In genomic region chr1:23483327-23484252, GRCh38 we compare ENCODE assay signal across 8 cellular contexts. TPM values are rescaled to one million over a fixed set of nuclear protein-coding genes. Genes with fewer than 3 reads are reported as not detected.
A peak's percentile ranks its signal among the peaks of the same experiment; 100 is the strongest.
DNase-seq lines count a peak whose midpoint lies in the region; ATAC-seq, FAIRE-seq and TF ChIP-seq lines count a peak whose summit lies in the region.

Gene ASAP3 (minus strand): TSS chr1:23484179. CDS start chr1:23484133, 46 bp downstream.

- BruUV-seq in HepG2 (replicated peaks; lab: Mats Ljungman, UMichigan) = no TSS peak

- ATAC-seq in HepG2 = peak; percentile 77

- no peak for TF ChIP-seq EP300 in HepG2 (IDR thresholded peaks at IDR 0.05; ENCODE audit: low read depth in 2 of 2, low read length in 2 of 2)
- no peak for TF ChIP-seq EP300 in HepG2 (CRISPR knock-in tag; IDR thresholded peaks at IDR 0.05; ENCODE audit: borderline replicate concordance)

- H3K27me3 ChIP-seq in HepG2 (ENCODE audit: control insufficient read depth in 1 of 2, insufficient read depth in 2 of 2, low read length in 2 of 2) (peaks cover 0 to 1% of the 10 kb centered on the region in 2 experiments; a peak in 1 of 5 replicates), subcutaneous abdominal adipose tissue (ENCODE audit: control insufficient read depth in 5 of 5, insufficient read depth in 4 of 5, low read length in 5 of 5) (no peaks in the 10 kb centered on the region)

- peak; percentile 18 to 25 for DNase-seq in stimulated activated CD4-positive, alpha-beta T cell treated with anti-CD3 and anti-CD28 coated beads, Interleukin-2, amount 100 ng/mL, for 24 hours
- DNase-seq in stimulated activated CD4-positive, alpha-beta T cell treated with anti-CD3 and anti-CD28 coated beads, Interleukin-12 subunit alpha, Interleukin-12 subunit beta, amount 100 ng/mL, for 4 hours = no peak
- peak; percentile 42 for DNase-seq in choroid plexus epithelial cell (ENCODE audit: low read depth)
- DNase-seq in HepG2 (ENCODE audit: low spot score) = peak; percentile 17
- DNase-seq in MV-4-11 (lab: John Stamatoyannopoulos, UW) = no peak
- DNase-seq in cerebellar nuclear complex (lab: John Stamatoyannopoulos, UW) = no peak

- H3K36me3 ChIP-seq in HepG2 (replicated peaks in 1 of 2; ENCODE audit: control insufficient read depth in 1 of 2, insufficient read depth in 2 of 2, low read length in 2 of 2) = no peaks in the 10 kb centered on the region; a peak in 1 of 5 replicates
- no peaks in the 10 kb centered on the region for H3K36me3 ChIP-seq in subcutaneous abdominal adipose tissue (ENCODE audit: control insufficient read depth in 5 of 5, insufficient read depth in 5 of 5, low read length in 5 of 5)

- H3K4me1 ChIP-seq in HepG2 (ENCODE audit: insufficient read depth, low read length) (peaks cover 72% of the 10 kb centered on the region), subcutaneous abdominal adipose tissue (ENCODE audit: control insufficient read depth in 5 of 5, insufficient read depth in 5 of 5, low read length in 5 of 5) (peaks cover 3 to 45% (median 33%) of the 10 kb centered on the region in 5 donors)

- TF ChIP-seq CTCF in choroid plexus epithelial cell (conservative IDR thresholded peaks at IDR 0.05; ENCODE audit: low read depth, low read length) (no peak), HepG2 (CRISPR knock-in tag; IDR thresholded peaks at IDR 0.05) (peak; percentile 29)

- H3K9ac ChIP-seq in HepG2 (ENCODE audit: insufficient read depth, low read depth, low read length) = peak within 1 kb of the TSS; percentile 75
- peak within 1 kb of the TSS; percentile 1 to 86 (median 52) for H3K9ac ChIP-seq in subcutaneous abdominal adipose tissue (ENCODE audit: low read length in 5 of 5)

- H3K27ac ChIP-seq in HepG2 (ENCODE audit: extremely low read length, insufficient read depth, low read length) (peak within 1 kb of the TSS; percentile 68), subcutaneous abdominal adipose tissue (ENCODE audit: low read depth, low read length) (peak within 1 kb of the TSS; percentile 62)

- peak within 1 kb of the TSS; percentile 62 for H3K4me3 ChIP-seq in choroid plexus epithelial cell (ENCODE audit: low read depth, low read length)
- peak within 1 kb of the TSS; percentile 75 to 86 (median 86) for H3K4me3 ChIP-seq in HepG2 (replicated peaks in 1 of 3; ENCODE audit: insufficient read depth in 1 of 3, low read depth in 2 of 3, low read length in 3 of 3)
- peak within 1 kb of the TSS; percentile 74 to 87 (median 84) for H3K4me3 ChIP-seq in subcutaneous abdominal adipose tissue (ENCODE audit: low read depth in 1 of 5, low read length in 5 of 5)

- H4K20me1 ChIP-seq in HepG2 (ENCODE audit: insufficient read depth, low read length) = no peaks in the 10 kb centered on the region

- no peak for FAIRE-seq in HepG2 (lab: Jason Lieb, UNC)

- CTCF ChIA-PET in HepG2 (lab: Yijun Ruan, JAX; ENCODE audit: low intra/inter-chr PET ratio, low total read pairs) = no interaction called here

- TF ChIP-seq POLR2A in Raji (IDR thresholded peaks at IDR 0.05; ENCODE audit: insufficient read depth, low read depth, low read length) (peak; percentile 82), HepG2 (IDR thresholded peaks at IDR 0.05; ENCODE audit: insufficient read depth in 1 of 2, low read depth in 2 of 2, low read length in 2 of 2) (peak; percentile 61 to 81)

- WGBS in HepG2 (ENCODE audit: low lambda C conversion rate) = 2% methylated on average over 11 of the region's 84 CpGs

- H3K4me2 ChIP-seq in HepG2 (ENCODE audit: low read depth, low read length) = peak within 1 kb of the TSS; percentile 94

- in situ Hi-C loops in HepG2 (cut with HindIII; ENCODE audit: extremely low pct_ligation_motif_present, low pct_unique_long_range_greater_than_20kb) = no loop called here

- H2AFZ ChIP-seq in HepG2 (ENCODE audit: low read length) = peak within 1 kb of the TSS; percentile 31

- intact Hi-C loops in HepG2 (cut with micrococcal nuclease; ENCODE audit: unreplicated experiment) = loop anchor here (5.0 kb wide), 1 partner anchor 154 kb away; no protein-coding TSS in a partner anchor

- H3K9me3 ChIP-seq in HepG2 (ENCODE audit: low read length) (no peaks in the 10 kb centered on the region), subcutaneous abdominal adipose tissue (ENCODE audit: control insufficient read depth in 5 of 5, low read length in 5 of 5) (no peaks in the 10 kb centered on the region)

- POLR2A ChIA-PET in HepG2 (lab: Yijun Ruan, JAX) = interaction anchor here (0.9 to 3.7 kb wide), 10 partner anchors 9 to 208 kb away, joined by 3 to 24 read pairs (median 5); partner anchors contain the start of genes HNRNPR, RPL11 and TCEA3

- H3K79me2 ChIP-seq in HepG2 (ENCODE audit: insufficient read depth, low read length) = peaks cover 39% of the 10 kb centered on the region

- TF ChIP-seq RAD21 in HepG2 (CRISPR knock-in tag; IDR thresholded peaks at IDR 0.05) = peak; percentile 34; the same call in 1 of the 2 replicates

TF ChIP-seq in HepG2, 621 proteins besides CTCF, POLR2A, EP300 and RAD21 (continues in another document):
- TF ChIP-seq ZNF557 (CRISPR knock-in tag; IDR thresholded peaks at IDR 0.05) (no peak), SNRNP70 (IDR thresholded peaks at IDR 0.05; ENCODE audit: low read depth, low read length) (no peak), KMT2B (CRISPR knock-in tag; IDR thresholded peaks at IDR 0.05) (no peak), FOXA1 (IDR thresholded peaks at IDR 0.05) (no peak), FOXA1 (CRISPR knock-in tag; IDR thresholded peaks at IDR 0.05) (0 out of 2 replicates have a peak, but pooled peaks have one; percentile 9), NR2F6 (IDR thresholded peaks at IDR 0.05) (peak; percentile 43; the same call in 1 of the 2 replicates), NR2F6 (CRISPR knock-in tag; IDR thresholded peaks at IDR 0.05) (peak; percentile 16; the same call in 1 of the 2 replicates), POGZ (CRISPR knock-in tag; IDR thresholded peaks at IDR 0.05) (0 out of 2 replicates have a peak, but pooled peaks have one; percentile 31), SNAPC4 (CRISPR knock-in tag; IDR thresholded peaks at IDR 0.05) (0 out of 2 replicates have a peak, but pooled peaks have one; percentile 62), ZNF354B (CRISPR knock-in tag; IDR thresholded peaks at IDR 0.05) (no peak), U2AF2 (IDR thresholded peaks at IDR 0.05; ENCODE audit: low read depth, low read length) (no peak), KLF13 (CRISPR knock-in tag; IDR thresholded peaks at IDR 0.05) (no peak)

RNA-seq across cellular contexts. Expression of gene ASAP3, which starts in this region (rescaled TPM):
- 28.6 and 37.0 TPM in 2 replicates for total RNA-seq in HepG2 (2016; rRNA removed; fragmentation: Illumina TruSeq; extraction: Trizol)
- total RNA-seq in HepG2 (2016; cell fraction: cytosol; rRNA removed; fragmentation: Illumina TruSeq; extraction: Trizol; ENCODE audit: low read depth) = 2.7 and 3.4 TPM in 2 replicates
- total RNA-seq in HepG2 (2016; cell fraction: insoluble cytoplasmic fraction; rRNA removed; fragmentation: Illumina TruSeq; extraction: Trizol) = 22.9 and 36.7 TPM in 2 replicates
- total RNA-seq in HepG2 (2016; cell fraction: membrane; rRNA removed; fragmentation: Illumina TruSeq; extraction: Trizol) = 11.2 and 12.2 TPM in 2 replicates
- 38.3 and 42.3 TPM in 2 replicates for total RNA-seq in HepG2 (2016; cell fraction: nucleus; rRNA removed; fragmentation: Illumina TruSeq; extraction: Trizol)
- polyA plus RNA-seq in HepG2 (2011; rRNA removed) = 32.6 and 39.4 TPM in 2 replicates
- 15.0 and 17.0 TPM in 2 replicates for polyA plus RNA-seq in HepG2 (2011; cell fraction: cytosol; rRNA removed)
- 159 and 182 TPM in 2 replicates for polyA plus RNA-seq in HepG2 (2011; cell fraction: nucleus; rRNA removed)
- polyA plus RNA-seq in HepG2 (2012) = 11.8 and 19.4 TPM in 2 replicates
- polyA plus RNA-seq in HepG2 (2016; cell fraction: cytosol; fragmentation: Illumina TruSeq; extraction: Trizol; ENCODE audit: low read depth) = 1.9 and 2.7 TPM in 2 replicates
- polyA plus RNA-seq in HepG2 (2016; cell fraction: insoluble cytoplasmic fraction; fragmentation: Illumina TruSeq; extraction: Trizol; ENCODE audit: low read depth) = 17.8 and 23.3 TPM in 2 replicates
- polyA plus RNA-seq in HepG2 (2016; cell fraction: membrane; fragmentation: Illumina TruSeq; extraction: Trizol; ENCODE audit: low read depth) = 5.9 and 6.1 TPM in 2 replicates
- 81.5 and 89.0 TPM in 2 replicates for polyA plus RNA-seq in HepG2 (2016; cell fraction: nucleus; fragmentation: Illumina TruSeq; extraction: Trizol; ENCODE audit: insufficient read depth, low read depth)
- 8.3 and 44.4 TPM in 2 replicates for polyA minus RNA-seq in HepG2 (2011; rRNA and poly(A)+ RNA removed; ENCODE audit: low replicate concordance)
- polyA minus RNA-seq in HepG2 (2011; cell fraction: cytosol; rRNA and poly(A)+ RNA removed) = 11.9 and 18.9 TPM in 2 replicates
- polyA minus RNA-seq in HepG2 (2011; cell fraction: nucleus; rRNA and poly(A)+ RNA removed) = 19.4 and 24.2 TPM in 2 replicates

Comparison
In these comparisons a context has a peak if more than half of its experiments do, and no peak if none do; other contexts are left out.
1. DNase-seq: peak in stimulated activated CD4-positive, alpha-beta T cell treated with anti-CD3 and anti-CD28 coated beads, Interleukin-2, amount 100 ng/mL, for 24 hours (2 of 2), choroid plexus epithelial cell (single experiment) and HepG2 (single experiment); none in stimulated activated CD4-positive, alpha-beta T cell treated with anti-CD3 and anti-CD28 coated beads, Interleukin-12 subunit alpha, Interleukin-12 subunit beta, amount 100 ng/mL, for 4 hours (single experiment), MV-4-11 (single experiment) and cerebellar nuclear complex (0 of 2).
2. Peak in every context shown above with its lines, with median percentiles within 50 percentile points of each other: H3K4me3 ChIP-seq.